Comparison of ENCODE assay signal across 27 cellular contexts in genomic region chr1:175520186-175520585, GRCh38.
A peak's percentile ranks its signal among the peaks of the same experiment; 100 is the strongest.
DNase-seq lines count a peak whose midpoint lies in the region; ATAC-seq, FAIRE-seq and TF ChIP-seq lines count a peak whose summit lies in the region.
"Had no signal": no experiment of that assay in that cellular context is flagged by ENCODE, and none has a peak within 500 bp of the region (broad histone marks: within the 10 kb centered on the region; RNA-seq: fewer than 3 reads in every experiment).

No MANE protein-coding gene starts in this region.

- H3K27me3 ChIP-seq in left ventricle myocardium inferior (ENCODE audit: low read depth), result peaks cover 10% of the 10 kb centered on the region
- no peaks in the 10 kb centered on the region for H3K27me3 ChIP-seq in CD8-positive, alpha-beta memory T cell (ENCODE audit: insufficient read depth, low read length, poor library complexity, severe bottlenecking)
- H3K27me3 ChIP-seq: brain microvascular endothelial cell had no signal

- no peak overlapping the region for H3K27ac ChIP-seq in left ventricle myocardium inferior (replicated peaks)
- no peak overlapping the region for H3K27ac ChIP-seq in CD8-positive, alpha-beta memory T cell (ENCODE audit: low read depth, low read length)
- H3K27ac ChIP-seq: brain microvascular endothelial cell had no signal

- H3K36me3 Mint-ChIP-seq in CD8-positive, alpha-beta memory T cell, result no peaks in the 10 kb centered on the region
- H3K36me3 Mint-ChIP-seq: activated CD4-positive, alpha-beta memory T cell treated with anti-CD3 and anti-CD28 coated beads for 36 hours; CD14-positive monocyte had no signal

- H3K9me3 Mint-ChIP-seq in CD8-positive, alpha-beta memory T cell, result no peaks in the 10 kb centered on the region
- H3K9me3 Mint-ChIP-seq: activated CD4-positive, alpha-beta memory T cell treated with anti-CD3 and anti-CD28 coated beads for 36 hours had no signal

- no peak for TF ChIP-seq CTCF in left ventricle myocardium inferior (IDR thresholded peaks at IDR 0.05; ENCODE audit: borderline replicate concordance)
- no peak for TF ChIP-seq CTCF in astrocyte of the cerebellum (IDR thresholded peaks at IDR 0.05; ENCODE audit: low read depth, low read length, missing control alignments)

- in situ Hi-C loops in astrocyte of the cerebellum (cut with HindIII; ENCODE audit: low sequenced_read_pairs), result no loop called here

- peaks cover 10 to 26% of the 10 kb centered on the region in 2 donors for H3K27me3 Mint-ChIP-seq in CD8-positive, alpha-beta memory T cell

- peaks cover 11% of the 10 kb centered on the region for H3K4me1 ChIP-seq in left ventricle myocardium inferior
- H3K4me1 ChIP-seq in CD8-positive, alpha-beta memory T cell (ENCODE audit: insufficient read depth, low read length), result no peaks in the 10 kb centered on the region
- H3K4me1 ChIP-seq: HAP-1 had no signal

- ATAC-seq in Right ventricle myocardium inferior (no peak), GM18873 (IDR thresholded peaks at IDR 0.05; ENCODE audit: low FRiP score, unreplicated experiment) (no peak)
- ATAC-seq: Panc1 had no signal

- H3K36me3 ChIP-seq in left ventricle myocardium inferior, result no peaks in the 10 kb centered on the region
- no peaks in the 10 kb centered on the region for H3K36me3 ChIP-seq in CD8-positive, alpha-beta memory T cell (ENCODE audit: insufficient read depth, low read length)
- H3K36me3 ChIP-seq: brain microvascular endothelial cell, HAP-1 had no signal

- FAIRE-seq in urothelium cell line (lab: Jason Lieb, UNC), result no peak
- FAIRE-seq: GM18507 had no signal

- peaks cover 5% of the 10 kb centered on the region for H3K9me3 ChIP-seq in left ventricle myocardium inferior (replicated peaks)
- no peaks in the 10 kb centered on the region for H3K9me3 ChIP-seq in CD8-positive, alpha-beta memory T cell (ENCODE audit: low read length)
- H3K9me3 ChIP-seq: HAP-1 had no signal

- no peak overlapping the region for H3K4me3 ChIP-seq in left ventricle myocardium inferior
- no peak overlapping the region for H3K4me3 ChIP-seq in astrocyte of the cerebellum (ENCODE audit: low read depth, low read length)
- no peak overlapping the region for H3K4me3 ChIP-seq in CD8-positive, alpha-beta memory T cell (ENCODE audit: low read length)
- H3K4me3 ChIP-seq: HAP-1 had no signal

- intact Hi-C loops in left ventricle myocardium inferior (cut with micrococcal nuclease), result no loop called here
- intact Hi-C loops in Right ventricle myocardium inferior (cut with DNase I), result no loop called here

- H3K4me1 Mint-ChIP-seq in CD8-positive, alpha-beta memory T cell, result peaks cover 0 to under 1% (median under 1%) of the 10 kb centered on the region in 3 donors

- no peak overlapping the region for H3K27ac Mint-ChIP-seq in CD8-positive, alpha-beta memory T cell
- H3K27ac Mint-ChIP-seq: activated CD4-positive, alpha-beta memory T cell treated with anti-CD3 and anti-CD28 coated beads for 36 hours; CD14-positive monocyte; dendritic cell treated with granulocyte-macrophage colony-stimulating factor and Interleukin-4, amounts not matched to agents 40 ng/mL and 50 ng/mL, for 4 days; stimulated activated naive CD8-positive, alpha-beta T cell treated with anti-CD3 and anti-CD28 coated beads, Interleukin-15, Interleukin-2, amounts not matched to agents 100 ng/mL and 50 ng/mL, for 24 hours had no signal

- DNase-seq in left ventricle myocardium inferior (peak; percentile 15), Right ventricle myocardium inferior (ENCODE audit: missing footprints) (no peak), astrocyte of the cerebellum (ENCODE audit: low read depth) (peak; percentile 24), kidney glomerular epithelial cell (lab: John Stamatoyannopoulos, UW) (peak; percentile 26), urothelium cell line (ENCODE audit: low spot score) (peak; percentile 67)
- no peak for DNase-seq in activated CD4-positive, CD25-positive, alpha-beta regulatory T cell treated with anti-CD3 and anti-CD28 coated beads, Interleukin-2, amount 50 U/mL, for 72 hours
- no peak for DNase-seq in CD8-positive, alpha-beta memory T cell
- DNase-seq: ACHN; activated CD4-positive, alpha-beta memory T cell treated with anti-CD3 and anti-CD28 coated beads for 36 hours; activated naive CD4-positive, alpha-beta T cell treated with anti-CD3 and anti-CD28 coated beads, Interleukin-2, amount 50 U/mL, for 16 hours; activated T-cell treated with anti-CD3 and anti-CD28 coated beads, Interleukin-2, amount 50 U/mL, for 1 hour; brain microvascular endothelial cell; DND-41; erythroblast; glutamatergic neuron; mesendoderm; NCI-H1694; NCI-H526 treated with DMSO at 0.1 percent for 48 hours; retina; SW 1271 had no signal

- POLR2A ChIA-PET in CD8-positive, alpha-beta memory T cell (lab: Charles Lee), result no interaction called here

- CTCF ChIA-PET in CD8-positive, alpha-beta memory T cell (lab: Charles Lee), result no interaction called here

- no peak overlapping the region for H3K4me3 Mint-ChIP-seq in CD8-positive, alpha-beta memory T cell
- H3K4me3 Mint-ChIP-seq: activated CD4-positive, alpha-beta memory T cell treated with anti-CD3 and anti-CD28 coated beads for 36 hours; CD14-positive monocyte; dendritic cell treated with granulocyte-macrophage colony-stimulating factor and Interleukin-4, amounts not matched to agents 40 ng/mL and 50 ng/mL, for 4 days; stimulated activated naive CD8-positive, alpha-beta T cell treated with anti-CD3 and anti-CD28 coated beads, Interleukin-15, Interleukin-2, amounts not matched to agents 100 ng/mL and 50 ng/mL, for 24 hours had no signal

Comparison
In these comparisons a context has a peak if more than half of its experiments do, and no peak if none do; other contexts are left out.
1. DNase-seq: peak in left ventricle myocardium inferior (single experiment), astrocyte of the cerebellum (single experiment), kidney glomerular epithelial cell (single experiment) and urothelium cell line (single experiment); none in Right ventricle myocardium inferior (single experiment), activated CD4-positive, CD25-positive, alpha-beta regulatory T cell treated with anti-CD3 and anti-CD28 coated beads, Interleukin-2, amount 50 U/mL, for 72 hours (single experiment) and CD8-positive, alpha-beta memory T cell (0 of 5).